In genomic region chr21:42085246-42086077, GRCh38 we compare ENCODE assay signal across 32 cellular contexts. TPM values are rescaled to one million over a fixed set of nuclear protein-coding genes. Genes with fewer than 3 reads are reported as not detected.
"Had no signal": no experiment of that assay in that cellular context is flagged by ENCODE, and none has a peak within 500 bp of the region (broad histone marks: within the 10 kb centered on the region; RNA-seq: fewer than 3 reads in every experiment).

No MANE protein-coding gene starts in this region.

- H3K4me3 ChIP-seq: adrenal gland, body of pancreas, colonic mucosa, ovary, psoas muscle, sigmoid colon, stomach, tibial nerve had no signal

- ATAC-seq: activated CD4-positive, CD25-positive, alpha-beta regulatory T cell treated with anti-CD3 and anti-CD28 coated beads, Interleukin-2, amount 50 U/mL, for 24 hours; left ventricle myocardium superior; stimulated activated naive B cell treated with anti-CD40 and anti-IgM and Interleukin-4, amounts not matched to agents 10 μg/mL and 1 μg/mL and 100 μg/mL, for 72 hours had no signal

- H3K36me3 ChIP-seq: adrenal gland, colonic mucosa, ovary, sigmoid colon, stomach, tibial nerve, WERI-Rb-1 had no signal

- H3K9me3 ChIP-seq: adrenal gland, body of pancreas, colonic mucosa, ovary, psoas muscle, sigmoid colon, stomach, tibial nerve had no signal

- H3K4me1 ChIP-seq: adrenal gland, psoas muscle, sigmoid colon had no signal

- H3K27ac Mint-ChIP-seq: activated naive CD4-positive, alpha-beta T cell treated with anti-CD3 and anti-CD28 coated beads for 36 hours; activated naive CD8-positive, alpha-beta T cell treated with anti-CD3 and anti-CD28 coated beads for 36 hours; mesothelial cell of epicardium; nephron progenitor cell; stimulated activated naive B cell treated with anti-CD40 and anti-IgM and Interleukin-4, amounts not matched to agents 10 μg/mL and 1 μg/mL and 100 μg/mL, for 72 hours; T-helper 2 cell treated with Interferon-gamma antibody and Interleukin-4, amounts not matched to agents 5 μg/mL and 100 μg/mL, for 36 hours had no signal

- DNase-seq: activated CD4-positive, alpha-beta T cell treated with anti-CD3 and anti-CD28 coated beads for 48 hours; activated CD4-positive, alpha-beta T cell treated with anti-CD3 and anti-CD28 coated beads, Interleukin-2, amount 50 U/mL, for 48 hours; activated CD8-positive, alpha-beta memory T cell treated with anti-CD3 and anti-CD28 coated beads for 24 hours; activated effector memory CD4-positive, alpha-beta T cell treated with anti-CD3 and anti-CD28 coated beads, Interleukin-2, amount 50 U/mL, for 16 hours; activated naive CD4-positive, alpha-beta T cell treated with anti-CD3 and anti-CD28 coated beads for 36 hours; activated naive CD8-positive, alpha-beta T cell treated with anti-CD3 and anti-CD28 coated beads for 36 hours; adrenal gland; effector CD8-positive, alpha-beta T cell; left ventricle myocardium superior; naive B cell; nephron progenitor cell; ovary; psoas muscle; sigmoid colon; stimulated activated CD4-positive, alpha-beta T cell treated with anti-CD3 and anti-CD28 coated beads, Interleukin-15, amount 100 ng/mL, for 24 hours; stimulated activated CD4-positive, alpha-beta T cell treated with anti-CD3 and anti-CD28 coated beads, Interleukin-2, amount 100 ng/mL, for 24 hours; stimulated activated naive B cell treated with anti-CD40 and anti-IgM and Interleukin-4, amounts not matched to agents 10 μg/mL and 1 μg/mL and 100 μg/mL, for 72 hours; T-helper 1 cell; WERI-Rb-1 had no signal

- H3K36me3 Mint-ChIP-seq: activated naive CD8-positive, alpha-beta T cell treated with anti-CD3 and anti-CD28 coated beads for 36 hours; mesothelial cell of epicardium; naive B cell; stimulated activated naive B cell treated with anti-CD40 and anti-IgM and Interleukin-4, amounts not matched to agents 10 μg/mL and 1 μg/mL and 100 μg/mL, for 72 hours had no signal

- H3K4me3 Mint-ChIP-seq: activated naive CD4-positive, alpha-beta T cell treated with anti-CD3 and anti-CD28 coated beads for 36 hours; activated naive CD8-positive, alpha-beta T cell treated with anti-CD3 and anti-CD28 coated beads for 36 hours; mesothelial cell of epicardium; naive B cell; nephron progenitor cell; stimulated activated naive B cell treated with anti-CD40 and anti-IgM and Interleukin-4, amounts not matched to agents 10 μg/mL and 1 μg/mL and 100 μg/mL, for 72 hours; T-helper 2 cell treated with Interferon-gamma antibody and Interleukin-4, amounts not matched to agents 5 μg/mL and 100 μg/mL, for 36 hours had no signal

- H3K27me3 ChIP-seq: adrenal gland, body of pancreas, colonic mucosa, ovary, sigmoid colon, stomach, tibial nerve had no signal

- H3K9me3 Mint-ChIP-seq: activated naive CD4-positive, alpha-beta T cell treated with anti-CD3 and anti-CD28 coated beads for 36 hours; activated naive CD8-positive, alpha-beta T cell treated with anti-CD3 and anti-CD28 coated beads for 36 hours; mesothelial cell of epicardium; naive B cell; nephron progenitor cell; stimulated activated naive B cell treated with anti-CD40 and anti-IgM and Interleukin-4, amounts not matched to agents 10 μg/mL and 1 μg/mL and 100 μg/mL, for 72 hours; T-helper 2 cell treated with Interferon-gamma antibody and Interleukin-4, amounts not matched to agents 5 μg/mL and 100 μg/mL, for 36 hours had no signal

- H3K27me3 Mint-ChIP-seq: activated naive CD8-positive, alpha-beta T cell treated with anti-CD3 and anti-CD28 coated beads for 36 hours had no signal

- H3K27ac ChIP-seq: adrenal gland, colonic mucosa, epithelial cell of prostate, ovary, psoas muscle, sigmoid colon, stomach, tibial nerve, WERI-Rb-1 had no signal

RNA-seq across cellular contexts. Expression of gene UMODL1, which starts 14.3 kb away (rescaled TPM):
- total RNA-seq: activated naive CD4-positive, alpha-beta T cell treated with anti-CD3 and anti-CD28 coated beads for 36 hours; activated naive CD8-positive, alpha-beta T cell treated with anti-CD3 and anti-CD28 coated beads for 36 hours; body of pancreas; dermis microvascular lymphatic vessel endothelial cell; frontal cortex; left ventricle myocardium superior; lung microvascular endothelial cell; mesothelial cell of epicardium; psoas muscle; sigmoid colon; tibial nerve; ureter had no signal
- polyA plus RNA-seq: aorta, psoas muscle, stomach had no signal
